8 cellular contexts compared by ENCODE assay signal in genomic region chr14:95533391-95533821, GRCh38. TPM values are rescaled to one million over a fixed set of nuclear protein-coding genes. Genes with fewer than 3 reads are reported as not detected.
DNase-seq lines count a peak whose midpoint lies in the region; ATAC-seq and TF ChIP-seq lines count a peak whose summit lies in the region.

No MANE protein-coding gene starts in this region.

- H3K27me3 ChIP-seq in CD4-positive, CD25-positive, alpha-beta regulatory T cell (ENCODE audit: control insufficient read depth, insufficient read depth, low read length): no peaks in the 10 kb centered on the region
- H3K27me3 ChIP-seq in HUES64 (ENCODE audit: insufficient read depth, low read length) (no peaks in the 10 kb centered on the region; the same call in 1 of the 2 replicates), endocrine pancreas (ENCODE audit: control insufficient read depth, insufficient read depth, low read length) (no peaks in the 10 kb centered on the region), neural progenitor cell (no peaks in the 10 kb centered on the region)

- H3K9me3 Mint-ChIP-seq in CD4-positive, CD25-positive, alpha-beta regulatory T cell: peaks cover 0 to 3% (median 0%) of the 10 kb centered on the region in 7 donors
- no peaks in the 10 kb centered on the region for H3K9me3 Mint-ChIP-seq in neural progenitor cell

- WGBS in HUES64: 23% methylated on average over 10 of the region's 10 CpGs

- peak; percentile 32; the same call in 1 of the 2 replicates for TF ChIP-seq POLR2A in Raji (IDR thresholded peaks at IDR 0.05; ENCODE audit: insufficient read depth, low read depth, low read length)

- H3K27me3 Mint-ChIP-seq in CD4-positive, CD25-positive, alpha-beta regulatory T cell: no peaks in the 10 kb centered on the region
- no peaks in the 10 kb centered on the region for H3K27me3 Mint-ChIP-seq in neural progenitor cell (ENCODE audit: insufficient read depth, low read depth)

- peak in 1 of 3 donors; percentile 31 for DNase-seq in CD4-positive, CD25-positive, alpha-beta regulatory T cell
- DNase-seq in neural progenitor cell (ENCODE audit: low spot score) (peak; percentile 27), AG20443 (ENCODE audit: low spot score) (no peak)
- no peak for DNase-seq in stimulated activated naive CD4-positive, alpha-beta T cell treated with Interleukin-2 at 50 U/mL for 16 hours (lab: John Stamatoyannopoulos, UW)

- peak overlapping the region; percentile 53 to 98 (median 79) for H3K27ac Mint-ChIP-seq in CD4-positive, CD25-positive, alpha-beta regulatory T cell
- no peak overlapping the region for H3K27ac Mint-ChIP-seq in neural progenitor cell

- no peak for TF ChIP-seq CTCF in neural progenitor cell (IDR thresholded peaks at IDR 0.05)

- peak overlapping the region; percentile 82 for H3K9ac ChIP-seq in HUES64 (ENCODE audit: low read depth, low read length)
- H3K9ac ChIP-seq in endocrine pancreas (ENCODE audit: control insufficient read depth, insufficient read depth, low read length): peak overlapping the region; percentile 62
- H3K9ac ChIP-seq in neural progenitor cell: peak overlapping the region; percentile 48

- H3K4me1 ChIP-seq in CD4-positive, CD25-positive, alpha-beta regulatory T cell (ENCODE audit: control insufficient read depth, insufficient read depth, low read length, poor library complexity, severe bottlenecking): peaks cover 58% of the 10 kb centered on the region
- H3K4me1 ChIP-seq in HUES64 (ENCODE audit: insufficient read depth, low read length) (peaks cover 28% of the 10 kb centered on the region), endocrine pancreas (ENCODE audit: control insufficient read depth, insufficient read depth, low read length) (peaks cover 21% of the 10 kb centered on the region), neural progenitor cell (peaks cover 43% of the 10 kb centered on the region)

- no peaks in the 10 kb centered on the region for H3K9me3 ChIP-seq in CD4-positive, CD25-positive, alpha-beta regulatory T cell (ENCODE audit: control insufficient read depth in 2 of 2, low read length in 2 of 2)
- H3K9me3 ChIP-seq in HUES64 (ENCODE audit: insufficient read depth, low read depth, low read length) (no peaks in the 10 kb centered on the region), endocrine pancreas (ENCODE audit: control insufficient read depth, low read length) (no peaks in the 10 kb centered on the region), neural progenitor cell (ENCODE audit: low read depth) (no peaks in the 10 kb centered on the region)

- ATAC-seq in CD4-positive, CD25-positive, alpha-beta regulatory T cell (ENCODE audit: low read depth in 2 of 2): no peak
- ATAC-seq in GM21717 (IDR thresholded peaks at IDR 0.05; ENCODE audit: unreplicated experiment): no peak

- peaks cover 3% of the 10 kb centered on the region for H3F3A ChIP-seq in neural progenitor cell (ENCODE audit: low read depth)

- H3K4me3 Mint-ChIP-seq in CD4-positive, CD25-positive, alpha-beta regulatory T cell: peak overlapping the region; percentile 90 to 96 (median 94)
- H3K4me3 Mint-ChIP-seq in neural progenitor cell: peak overlapping the region; percentile 93

- no peak overlapping the region for H2AFZ ChIP-seq in neural progenitor cell (replicated peaks)

- H3K4me2 ChIP-seq in neural progenitor cell: peak overlapping the region; percentile 97

- peaks cover 2% of the 10 kb centered on the region for H3K36me3 ChIP-seq in CD4-positive, CD25-positive, alpha-beta regulatory T cell (ENCODE audit: control insufficient read depth, insufficient read depth, low read length)
- H3K36me3 ChIP-seq in HUES64 (ENCODE audit: insufficient read depth, low read length): peaks cover 35% of the 10 kb centered on the region
- no peaks in the 10 kb centered on the region for H3K36me3 ChIP-seq in endocrine pancreas (ENCODE audit: control insufficient read depth, insufficient read depth, low read length)
- peaks cover 4% of the 10 kb centered on the region for H3K36me3 ChIP-seq in neural progenitor cell

- peaks cover 66% of the 10 kb centered on the region for H4K20me1 ChIP-seq in neural progenitor cell (ENCODE audit: low read depth)

- H3K4me3 ChIP-seq in CD4-positive, CD25-positive, alpha-beta regulatory T cell (ENCODE audit: low read depth, low read length): peak overlapping the region; percentile 81
- H3K4me3 ChIP-seq in HUES64 (ENCODE audit: low read length): peak overlapping the region; percentile 94
- H3K4me3 ChIP-seq in endocrine pancreas (ENCODE audit: control insufficient read depth, insufficient read depth, low read length): peak overlapping the region; percentile 78
- peak overlapping the region; percentile 95 for H3K4me3 ChIP-seq in neural progenitor cell

- peaks cover 3% of the 10 kb centered on the region for H3K36me3 Mint-ChIP-seq in CD4-positive, CD25-positive, alpha-beta regulatory T cell
- H3K36me3 Mint-ChIP-seq in neural progenitor cell: peaks cover 3% of the 10 kb centered on the region

- H3K27ac ChIP-seq in CD4-positive, CD25-positive, alpha-beta regulatory T cell (ENCODE audit: insufficient read depth, low read length, poor library complexity, severe bottlenecking): peak overlapping the region; percentile 93
- peak overlapping the region; percentile 34; the same call in 1 of the 2 replicates for H3K27ac ChIP-seq in HUES64 (ENCODE audit: low read depth, low read length)
- no peak overlapping the region for H3K27ac ChIP-seq in neural progenitor cell

- H3K79me2 ChIP-seq in neural progenitor cell (ENCODE audit: low read depth): peaks cover 92% of the 10 kb centered on the region

- H3K4me1 Mint-ChIP-seq in CD4-positive, CD25-positive, alpha-beta regulatory T cell: peaks cover 39 to 70% (median 63%) of the 10 kb centered on the region in 4 donors
- peaks cover 47% of the 10 kb centered on the region for H3K4me1 Mint-ChIP-seq in neural progenitor cell

RNA-seq across cellular contexts. Expression of gene GLRX5, which starts 1.4 kb away (rescaled TPM):
- total RNA-seq in CD4-positive, CD25-positive, alpha-beta regulatory T cell: 18.1 TPM
- polyA plus RNA-seq in CD4-positive, CD25-positive, alpha-beta regulatory T cell: 10 to 100 TPM; 54.2 to 71.9 (median 56.6) TPM
- 63.1 TPM for polyA plus RNA-seq in HUES64 (2013, experiment 1 of 2)
- polyA plus RNA-seq in HUES64 (2013, experiment 2 of 2): 67.1 TPM
- total RNA-seq in neural progenitor cell (ENCODE audit: low replicate concordance): 71.8 and 99.9 TPM in 2 replicates

RNA-seq across cellular contexts. Expression of gene SYNE3, which starts 17.0 kb away (rescaled TPM):
- 71.7 TPM for total RNA-seq in CD4-positive, CD25-positive, alpha-beta regulatory T cell
- polyA plus RNA-seq in CD4-positive, CD25-positive, alpha-beta regulatory T cell: 1 to 10 TPM; 2.7 to 6.5 (median 4.1) TPM
- polyA plus RNA-seq in HUES64 (2013, experiment 1 of 2): 0.10 TPM
- 0.13 TPM for polyA plus RNA-seq in HUES64 (2013, experiment 2 of 2)
- 0.03 and 0.06 TPM in 2 replicates for total RNA-seq in neural progenitor cell (ENCODE audit: low replicate concordance)

Comparison
In these comparisons a context has a peak if more than half of its experiments do, and no peak if none do; other contexts are left out.
1. RNA of gene SYNE3, which starts 17.0 kb away (total RNA-seq): 71.7 TPM in CD4-positive, CD25-positive, alpha-beta regulatory T cell (single experiment); 0.03 to 0.06 TPM in neural progenitor cell; every median in the first group is over 10 times any median in the second.
2. Peak in every context shown above with its lines, with median percentiles within 50 percentile points of each other: H3K4me3 ChIP-seq and H3K9ac ChIP-seq.